In genomic region chr12:4268549-4269181, GRCh38 we compare ENCODE assay signal across 8 cellular contexts. TPM values are rescaled to one million over a fixed set of nuclear protein-coding genes. Genes with fewer than 3 reads are reported as not detected.
A peak's percentile ranks its signal among the peaks of the same experiment; 100 is the strongest.
DNase-seq lines count a peak whose midpoint lies in the region; ATAC-seq, FAIRE-seq and TF ChIP-seq lines count a peak whose summit lies in the region.

No MANE protein-coding gene starts in this region.

- ATAC-seq in Right ventricle myocardium inferior = no peak
- no peak for ATAC-seq in HG03108 (IDR thresholded peaks at IDR 0.05; ENCODE audit: unreplicated experiment)
- ATAC-seq in HG03354 (IDR thresholded peaks at IDR 0.05; ENCODE audit: poor library complexity, severe bottlenecking, unreplicated experiment) = no peak

- no peak for FAIRE-seq in small intestine (lab: Jason Lieb, UNC)

- no peaks in the 10 kb centered on the region for H3K9me3 Mint-ChIP-seq in activated T-helper 2 cell treated with anti-CD3 and anti-CD28 coated beads, Interferon-gamma antibody, Interleukin-2, Interleukin-4, amounts not matched to agents 10 μg/mL and 5 μg/mL and 100 μg/mL, durations not matched to agents 14 hours and 24 hours and 36 hours

- peaks cover 48% of the 10 kb centered on the region for H3K4me1 ChIP-seq in left ventricle myocardium inferior
- H3K4me1 ChIP-seq in small intestine (ENCODE audit: control insufficient read depth in 2 of 2, insufficient read depth in 1 of 2, low read depth in 1 of 2, low read length in 1 of 2) = peaks cover 0 to 2% of the 10 kb centered on the region in 2 donors

- H3K27ac ChIP-seq in left ventricle myocardium inferior (replicated peaks) (peak overlapping the region; percentile 86), small intestine (ENCODE audit: low read depth in 1 of 2, low read length in 1 of 2) (peak overlapping the region in 1 of 2 donors; percentile 96)

- 1 to 2% (median 2%) methylated on average over 26 of the region's 26 CpGs for WGBS in small intestine, 3 donors

- H3K27ac Mint-ChIP-seq in activated T-helper 2 cell treated with anti-CD3 and anti-CD28 coated beads, Interferon-gamma antibody, Interleukin-2, Interleukin-4, amounts not matched to agents 10 μg/mL and 5 μg/mL and 100 μg/mL, durations not matched to agents 14 hours and 24 hours and 36 hours = peak overlapping the region; percentile 98

- intact Hi-C loops in left ventricle myocardium inferior (cut with micrococcal nuclease) = no loop called here
- intact Hi-C loops in Right ventricle myocardium inferior (cut with DNase I) = loop anchor here (10.0 kb wide), 1 partner anchor 104 kb away; no protein-coding TSS in a partner anchor
- intact Hi-C loops in activated T-helper 2 cell treated with anti-CD3 and anti-CD28 coated beads, Interferon-gamma antibody, Interleukin-2, Interleukin-4, amounts not matched to agents 10 μg/mL and 5 μg/mL and 100 μg/mL, durations not matched to agents 14 hours and 24 hours and 36 hours (cut with micrococcal nuclease) = loop anchor here (1.0 to 2.0 kb wide), 3 partner anchors 18 to 149 kb away; no protein-coding TSS in a partner anchor

- no peak for TF ChIP-seq CTCF in left ventricle myocardium inferior (IDR thresholded peaks at IDR 0.05; ENCODE audit: borderline replicate concordance)

- peak overlapping the region; percentile 95 for H3K4me3 Mint-ChIP-seq in activated T-helper 2 cell treated with anti-CD3 and anti-CD28 coated beads, Interferon-gamma antibody, Interleukin-2, Interleukin-4, amounts not matched to agents 10 μg/mL and 5 μg/mL and 100 μg/mL, durations not matched to agents 14 hours and 24 hours and 36 hours (ENCODE audit: low read depth)

- H3K9me3 ChIP-seq in left ventricle myocardium inferior (replicated peaks) = no peaks in the 10 kb centered on the region
- no peaks in the 10 kb centered on the region for H3K9me3 ChIP-seq in small intestine (ENCODE audit: control insufficient read depth, low read depth)

- H3K4me3 ChIP-seq in left ventricle myocardium inferior = peak overlapping the region; percentile 86
- H3K4me3 ChIP-seq in iPS-11a (ENCODE audit: low read depth, low read length) = peak overlapping the region; percentile 28
- peak overlapping the region; percentile 64 to 76 for H3K4me3 ChIP-seq in small intestine (ENCODE audit: low read depth in 1 of 2, low read length in 2 of 2)

- peaks cover 13% of the 10 kb centered on the region for H3K27me3 Mint-ChIP-seq in activated T-helper 2 cell treated with anti-CD3 and anti-CD28 coated beads, Interferon-gamma antibody, Interleukin-2, Interleukin-4, amounts not matched to agents 10 μg/mL and 5 μg/mL and 100 μg/mL, durations not matched to agents 14 hours and 24 hours and 36 hours (ENCODE audit: low read depth)

- no peaks in the 10 kb centered on the region for H3K36me3 ChIP-seq in left ventricle myocardium inferior
- H3K36me3 ChIP-seq in small intestine (ENCODE audit: control insufficient read depth in 2 of 2, insufficient read depth in 2 of 2, low read length in 2 of 2) = no peaks in the 10 kb centered on the region

- H3K4me1 Mint-ChIP-seq in activated T-helper 2 cell treated with anti-CD3 and anti-CD28 coated beads, Interferon-gamma antibody, Interleukin-2, Interleukin-4, amounts not matched to agents 10 μg/mL and 5 μg/mL and 100 μg/mL, durations not matched to agents 14 hours and 24 hours and 36 hours (ENCODE audit: low read depth) = peaks cover 26% of the 10 kb centered on the region

- H3K27me3 ChIP-seq in left ventricle myocardium inferior (ENCODE audit: low read depth) (peaks cover 51% of the 10 kb centered on the region), small intestine (ENCODE audit: control insufficient read depth in 2 of 2, insufficient read depth in 2 of 2, low read length in 2 of 2) (no peaks in the 10 kb centered on the region)

- H3K36me3 Mint-ChIP-seq in activated T-helper 2 cell treated with anti-CD3 and anti-CD28 coated beads, Interferon-gamma antibody, Interleukin-2, Interleukin-4, amounts not matched to agents 10 μg/mL and 5 μg/mL and 100 μg/mL, durations not matched to agents 14 hours and 24 hours and 36 hours (ENCODE audit: low read depth) = no peaks in the 10 kb centered on the region

- DNase-seq in left ventricle myocardium inferior (no peak), Right ventricle myocardium inferior (ENCODE audit: missing footprints) (no peak), small intestine (peak; percentile 57), LoVo (ENCODE audit: low spot score) (no peak)
- no peak for DNase-seq in activated T-helper 2 cell treated with anti-CD3 and anti-CD28 coated beads, Interferon-gamma antibody, Interleukin-2, Interleukin-4, amounts not matched to agents 10 μg/mL and 5 μg/mL and 100 μg/mL, durations not matched to agents 14 hours and 24 hours and 36 hours (ENCODE audit: low spot score)

RNA-seq across cellular contexts. Expression of gene CCND2, which starts 4.9 kb away (rescaled TPM):
- total RNA-seq in left ventricle myocardium inferior (283 TPM), Right ventricle myocardium inferior (214 TPM)
- 557 and 561 TPM in 2 replicates for total RNA-seq in activated T-helper 2 cell treated with anti-CD3 and anti-CD28 coated beads, Interferon-gamma antibody, Interleukin-2, Interleukin-4, amounts not matched to agents 10 μg/mL and 5 μg/mL and 100 μg/mL, durations not matched to agents 14 hours and 24 hours and 36 hours
- polyA plus RNA-seq in small intestine = 10 to 100 TPM in 1 of 3 donors, 1 to 10 TPM in 2; 5.6 to 38.1 (median 5.9) TPM

RNA-seq across cellular contexts. Expression of gene TIGAR, which starts 52.3 kb away (rescaled TPM):
- total RNA-seq in left ventricle myocardium inferior = 13.6 TPM
- 16.5 TPM for total RNA-seq in Right ventricle myocardium inferior
- total RNA-seq in activated T-helper 2 cell treated with anti-CD3 and anti-CD28 coated beads, Interferon-gamma antibody, Interleukin-2, Interleukin-4, amounts not matched to agents 10 μg/mL and 5 μg/mL and 100 μg/mL, durations not matched to agents 14 hours and 24 hours and 36 hours = 8.7 and 9.5 TPM in 2 replicates
- 10 to 100 TPM in 1 of 3 donors, 1 to 10 TPM in 2; 4.7 to 10.1 (median 6.2) TPM for polyA plus RNA-seq in small intestine

Comparison
In these comparisons a context has a peak if more than half of its experiments do, and no peak if none do; other contexts are left out.
1. H3K4me3 ChIP-seq: peak in every context shown above with its lines; median percentile 86 in left ventricle myocardium inferior; 70 in small intestine; 28 in iPS-11a.